7 cellular contexts compared by ENCODE assay signal in the genomic region with DNA sequence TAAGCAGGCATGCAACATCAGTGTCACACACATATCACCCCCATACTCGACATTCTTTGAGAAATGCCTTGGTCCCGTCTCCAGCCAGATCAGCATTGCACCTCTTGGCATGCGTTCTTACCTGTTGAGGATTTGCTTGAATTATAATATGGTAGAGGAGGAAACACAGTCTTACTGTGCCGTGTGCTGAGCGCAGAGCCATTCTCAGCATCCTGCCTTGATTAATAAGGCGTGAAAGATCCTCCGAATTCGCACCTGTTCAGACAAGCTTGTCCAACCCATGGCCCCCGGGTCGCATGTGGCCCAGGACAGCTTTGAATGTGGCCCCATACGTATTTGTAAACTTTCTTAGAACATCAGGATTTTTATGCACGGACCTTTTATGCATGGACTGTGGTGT.
"Had no signal": no experiment of that assay in that cellular context is flagged by ENCODE, and none has a peak within 500 bp of the region (broad histone marks: within the 10 kb centered on the region; RNA-seq: fewer than 3 reads in every experiment).

No MANE protein-coding gene starts in this region.

- H3K4me3 Mint-ChIP-seq: GM23338, H9, IgD-negative memory B cell had no signal

- H3K9me3 Mint-ChIP-seq: GM23338, H9, IgD-negative memory B cell had no signal

- H3K27ac Mint-ChIP-seq: GM23338, H9, IgD-negative memory B cell had no signal

- H3K4me3 ChIP-seq: GM23338 had no signal

- DNase-seq: H9, HCEC 1CT, KBM-7 had no signal

- H3K27ac ChIP-seq: HL-60 had no signal

- H3K27me3 Mint-ChIP-seq: IgD-negative memory B cell had no signal

- ATAC-seq: GM23338, HepG2 had no signal
